ENCODE assay signal across 8 cellular contexts in the genomic region with DNA sequence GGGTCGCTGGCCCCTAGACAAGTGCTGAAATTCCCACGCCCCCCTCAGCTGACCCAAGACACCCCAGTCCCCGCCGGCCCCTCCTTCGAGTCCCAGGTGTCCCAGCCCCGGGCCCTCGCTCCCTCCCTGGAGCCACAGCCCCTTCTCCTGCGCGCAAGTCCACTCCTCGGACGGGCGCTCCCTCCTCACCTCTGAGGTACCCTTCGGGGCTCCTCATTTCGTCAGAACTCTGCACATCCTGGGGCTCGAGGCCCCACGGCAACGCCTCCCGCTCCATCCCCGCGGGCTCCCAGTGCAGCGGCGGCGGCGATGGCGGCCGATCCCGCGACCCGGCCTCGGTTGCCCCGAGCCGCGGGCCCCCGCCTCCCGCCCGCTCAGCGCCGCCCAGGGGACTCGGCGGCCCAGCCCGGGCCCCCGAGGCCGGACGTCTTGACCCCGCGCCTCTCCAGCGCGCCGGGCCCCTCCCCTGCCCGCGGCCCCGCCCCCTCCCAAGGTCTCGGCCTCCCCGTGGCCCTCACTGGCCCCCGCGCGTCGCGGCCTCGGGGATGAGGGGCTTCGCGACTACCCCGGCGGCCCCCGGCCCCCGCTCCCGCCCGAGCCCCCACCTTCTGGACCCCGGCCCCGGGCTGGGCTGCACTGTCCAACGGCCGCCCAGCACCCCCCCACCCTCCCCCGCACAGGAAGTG. TPM values are rescaled to one million over a fixed set of nuclear protein-coding genes. Genes with fewer than 3 reads are reported as not detected.
DNase-seq lines count a peak whose midpoint lies in the region; ATAC-seq and TF ChIP-seq lines count a peak whose summit lies in the region.

A gene (minus strand): TSS at position 430 of the 686 bp plus-strand sequence. CDS start 153 bp downstream, at position 277.

- peak; percentile 23 for ATAC-seq in GM21529 (IDR thresholded peaks at IDR 0.05; ENCODE audit: unreplicated experiment)
- peak; percentile 61 to 72 for ATAC-seq in natural killer cell treated with Interleukin-12 subunit alpha and Interleukin-12 subunit beta and Interleukin-15 and Interleukin-18, amount 100 ng/mL, for 72 hours
- no peak for ATAC-seq in GM18858 (IDR thresholded peaks at IDR 0.05; ENCODE audit: unreplicated experiment)

- peak within 1 kb of the TSS; percentile 74 for H3K4me3 ChIP-seq in LNCaP clone FGC (ENCODE audit: low read depth, low read length)
- H3K4me3 ChIP-seq in fibroblast of the aortic adventitia (ENCODE audit: low read depth, low read length), result peak within 1 kb of the TSS; percentile 84

- peaks cover 7% of the 10 kb centered on the region for H3K36me3 Mint-ChIP-seq in natural killer cell treated with Interleukin-12 subunit alpha and Interleukin-12 subunit beta and Interleukin-15 and Interleukin-18, amount 100 ng/mL, for 72 hours

- no peaks in the 10 kb centered on the region for H3K27me3 Mint-ChIP-seq in natural killer cell treated with Interleukin-12 subunit alpha and Interleukin-12 subunit beta and Interleukin-15 and Interleukin-18, amount 100 ng/mL, for 72 hours

- H3K9me3 Mint-ChIP-seq in natural killer cell treated with Interleukin-12 subunit alpha and Interleukin-12 subunit beta and Interleukin-15 and Interleukin-18, amount 100 ng/mL, for 72 hours, result no peaks in the 10 kb centered on the region

- H3K4me3 Mint-ChIP-seq in natural killer cell treated with Interleukin-12 subunit alpha and Interleukin-12 subunit beta and Interleukin-15 and Interleukin-18, amount 100 ng/mL, for 72 hours, result peak within 1 kb of the TSS; percentile 81

- peaks cover 21 to 34% of the 10 kb centered on the region in 2 donors for H3K4me1 Mint-ChIP-seq in natural killer cell treated with Interleukin-12 subunit alpha and Interleukin-12 subunit beta and Interleukin-15 and Interleukin-18, amount 100 ng/mL, for 72 hours (ENCODE audit: low read depth in 2 of 2)

- peak within 1 kb of the TSS; percentile 79 to 91 for H3K27ac Mint-ChIP-seq in natural killer cell treated with Interleukin-12 subunit alpha and Interleukin-12 subunit beta and Interleukin-15 and Interleukin-18, amount 100 ng/mL, for 72 hours

- DNase-seq in ELR (ENCODE audit: low read depth), result peak; percentile 64
- DNase-seq in LNCaP clone FGC (ENCODE audit: low read depth), result no peak
- DNase-seq in activated T-helper 1 cell treated with Interleukin-2 at 50 U/mL for 16 hours (ENCODE audit: low read depth), result peak; percentile 24
- DNase-seq in fibroblast of the aortic adventitia (ENCODE audit: low read depth), result peak; percentile 9
- peak; percentile 75 for DNase-seq in natural killer cell treated with Interleukin-12 subunit alpha and Interleukin-12 subunit beta and Interleukin-15 and Interleukin-18, amount 100 ng/mL, for 72 hours (ENCODE audit: low spot score)
- DNase-seq in NCI-H526 treated with DMSO at 0.1 percent for 48 hours (lab: John Stamatoyannopoulos, UW), result no peak

- TF ChIP-seq CTCF in LNCaP clone FGC (IDR thresholded peaks at IDR 0.05; ENCODE audit: control insufficient read depth, extremely low read depth, insufficient read depth) (no peak), fibroblast of the aortic adventitia (IDR thresholded peaks at IDR 0.05; ENCODE audit: insufficient read depth, low read length) (no peak)

RNA-seq across cellular contexts. Expression of the gene that starts here (rescaled TPM):
- 20.9 and 21.6 TPM in 2 replicates for total RNA-seq in fibroblast of the aortic adventitia (ENCODE audit: low replicate concordance)
- 10 to 100 TPM; 10.4 to 11.8 TPM for total RNA-seq in natural killer cell treated with Interleukin-12 subunit alpha and Interleukin-12 subunit beta and Interleukin-15 and Interleukin-18, amount 100 ng/mL, for 72 hours

Comparison
In these comparisons a context has a peak if more than half of its experiments do, and no peak if none do; other contexts are left out.
1. DNase-seq: peak in ELR (single experiment), activated T-helper 1 cell treated with Interleukin-2 at 50 U/mL for 16 hours (single experiment), fibroblast of the aortic adventitia (single experiment) and natural killer cell treated with Interleukin-12 subunit alpha and Interleukin-12 subunit beta and Interleukin-15 and Interleukin-18, amount 100 ng/mL, for 72 hours (single experiment); none in LNCaP clone FGC (single experiment) and NCI-H526 treated with DMSO at 0.1 percent for 48 hours (single experiment).